ENCODE assay signal across 6 cellular contexts in genomic region chr1:179245426-179245825, GRCh38. TPM values are rescaled to one million over a fixed set of nuclear protein-coding genes. Genes with fewer than 3 reads are reported as not detected.
A peak's percentile ranks its signal among the peaks of the same experiment; 100 is the strongest.
DNase-seq lines count a peak whose midpoint lies in the region; ATAC-seq, FAIRE-seq and TF ChIP-seq lines count a peak whose summit lies in the region.
"Not testable (repeated sequence)": the region's sequence is repeated elsewhere in the genome, so short reads cannot be mapped to it uniquely, and the experiment has no call there.

No MANE protein-coding gene starts in this region.

- not testable (repeated sequence) for H3K27ac ChIP-seq in GM12878 (ENCODE audit: control insufficient read depth, insufficient read depth)

- not testable (repeated sequence) for H3K36me3 ChIP-seq in GM12878 (ENCODE audit: control insufficient read depth in 2 of 2, insufficient read depth in 2 of 2, low read length in 1 of 2)

- H3K27me3 ChIP-seq in GM12878 (replicated peaks in 1 of 2; ENCODE audit: control insufficient read depth in 2 of 2, insufficient read depth in 2 of 2, low read length in 1 of 2): not testable (repeated sequence)

- FAIRE-seq in GM12878 (lab: Jason Lieb, UNC): peak; percentile 41

- not testable (repeated sequence) for H3K4me2 ChIP-seq in GM12878 (ENCODE audit: control insufficient read depth, insufficient read depth)

- H3K9ac ChIP-seq in GM12878 (ENCODE audit: control insufficient read depth, insufficient read depth, low read length): not testable (repeated sequence)

- not testable (repeated sequence) for TF ChIP-seq EP300 in GM12878 (IDR thresholded peaks at IDR 0.05; ENCODE audit: borderline replicate concordance in 1 of 2, control insufficient read depth in 1 of 2, low read depth in 2 of 2, low read length in 2 of 2)

- intact Hi-C loops in GM12878 (cut with micrococcal nuclease; ENCODE audit: unreplicated experiment): not testable (repeated sequence)

- ATAC-seq in GM18519 (IDR thresholded peaks at IDR 0.05; ENCODE audit: low FRiP score, unreplicated experiment) (peak; percentile 42), GM19351 (IDR thresholded peaks at IDR 0.05; ENCODE audit: unreplicated experiment) (peak; percentile 62), GM21576 (IDR thresholded peaks at IDR 0.05; ENCODE audit: unreplicated experiment) (peak; percentile 50), HG02642 (IDR thresholded peaks at IDR 0.05; ENCODE audit: poor library complexity, unreplicated experiment) (peak; percentile 45), HG03442 (IDR thresholded peaks at IDR 0.05; ENCODE audit: unreplicated experiment) (peak; percentile 64), GM12878 (peak; percentile 57)

- not testable (repeated sequence) for DNase-seq in GM12878 (ENCODE audit: low read depth, low spot score)

- H3K4me3 ChIP-seq in GM12878: not testable (repeated sequence)

- not testable (repeated sequence) for H3K9me3 ChIP-seq in GM12878 (replicated peaks; ENCODE audit: control insufficient read depth, insufficient read depth, low read length)

- CTCF ChIA-PET in GM12878 (lab: Yijun Ruan, JAX): not testable (repeated sequence)

- SMC1A ChIA-PET in GM12878 (lab: Charles Lee; ENCODE audit: uncharacterized antibody, unreplicated experiment): not testable (repeated sequence)

- not testable (repeated sequence) for TF ChIP-seq POLR2A in GM12878 (IDR thresholded peaks at IDR 0.05; ENCODE audit: low read depth, low read length)

- BruUV-seq in GM12878 (replicated peaks; lab: Mats Ljungman, UMichigan): not testable (repeated sequence)

- TF ChIP-seq RAD21 in GM12878 (IDR thresholded peaks at IDR 0.05; ENCODE audit: insufficient read depth, low read depth, low read length): not testable (repeated sequence)

- RAD21 ChIA-PET in GM12878 (lab: Charles Lee; ENCODE audit: unreplicated experiment): interaction anchor here (0.7 to 1.0 kb wide), 2 partner anchors 12 to 48 kb away, joined by 3 to 4 read pairs; partner anchors contain the start of gene SOAT1

- TF ChIP-seq CTCF in GM12878 (IDR thresholded peaks at IDR 0.05 in 2 of 3, conservative IDR thresholded peaks at IDR 0.05 in 1 of 3; ENCODE audit: control insufficient read depth in 2 of 3, extremely low read depth in 1 of 3, insufficient read depth in 1 of 3, low read depth in 3 of 3, low read length in 3 of 3): not testable (repeated sequence)

- not testable (repeated sequence) for H3K4me1 ChIP-seq in GM12878 (ENCODE audit: control insufficient read depth, insufficient read depth, low read length)

- 35% methylated on average over 2 of the region's 2 CpGs for WGBS in GM12878 (ENCODE audit: insufficient coverage, insufficient replicate concordance, low lambda C conversion rate, missing lambda C conversion rate)

- POLR2A ChIA-PET in GM12878 (lab: Charles Lee): interaction anchor here (0.7 kb wide), 2 partner anchors 163 to 308 kb away, joined by 3 to 4 read pairs; no protein-coding TSS in a partner anchor

- not testable (repeated sequence) for H4K20me1 ChIP-seq in GM12878 (ENCODE audit: control insufficient read depth, insufficient read depth)

- in situ Hi-C loops in GM12878 (cut with MboI): not testable (repeated sequence)

- H2AFZ ChIP-seq in GM12878 (ENCODE audit: control insufficient read depth, low read depth, low read length): not testable (repeated sequence)

- not testable (repeated sequence) for H3K79me2 ChIP-seq in GM12878 (ENCODE audit: control insufficient read depth, insufficient read depth, low read length)

TF ChIP-seq in GM12878, 131 proteins besides CTCF, POLR2A, EP300 and RAD21:
- peak; percentile 69; the same call in 1 of the 2 replicates for TF ChIP-seq PKNOX1 (IDR thresholded peaks at IDR 0.05)
TF ChIP-seq in GM12878: peak in this region for 1; not testable (repeated sequence) for 130.

RNA-seq across cellular contexts. Expression of gene ABL2, which starts 15.9 kb away (rescaled TPM):
- total RNA-seq in GM12878 (2013; cell fraction: nucleolus; rRNA removed): 35.1 and 35.3 TPM in 2 replicates
- 2.7 and 3.9 TPM in 2 replicates for total RNA-seq in GM12878 (2014; rRNA removed)
- total RNA-seq in GM12878 (2014; rRNA removed; fragmentation: Illumina TruSeq; extraction: Trizol): 4.8 and 5.9 TPM in 2 replicates
- 8.3 and 9.4 TPM in 2 replicates for total RNA-seq in GM12878 (2021)
- polyA plus RNA-seq in GM12878 (2011; ENCODE audit: low read depth): 1.2 TPM
- polyA plus RNA-seq in GM12878 (2011; rRNA removed): 5.2 and 5.6 TPM in 2 replicates
- 3.1 and 3.7 TPM in 2 replicates for polyA plus RNA-seq in GM12878 (2011; cell fraction: cytosol; rRNA removed)
- polyA plus RNA-seq in GM12878 (2011; cell fraction: nucleus; rRNA removed): 3.4 and 5.2 TPM in 2 replicates
- 1.7 TPM in 2 replicates for polyA plus RNA-seq in GM12878 (2012)
- polyA plus RNA-seq in GM12878 (2014; fragmentation: Illumina TruSeq; extraction: Trizol): 4.7 and 5.2 TPM in 2 replicates
- 1 to 10 TPM in 1 of 2 experiments, under 1 TPM in 1; 0.57 to 1.2 TPM for polyA plus RNA-seq in GM12878 (2014; fragmentation: Nextera tagmentation; extraction: Ambion mirVana)
- 3.3 and 3.9 TPM in 2 replicates for polyA plus RNA-seq in GM12878 (2014; rRNA removed)
- polyA plus RNA-seq in GM12878 (2016; fragmentation: Nextera tagmentation; extraction: Ambion mirVana): 1 to 10 TPM; 1.1 to 1.6 TPM
- 13.5 and 23.3 TPM in 2 replicates for polyA minus RNA-seq in GM12878 (2011; rRNA and poly(A)+ RNA removed)
- polyA minus RNA-seq in GM12878 (2011; cell fraction: cytosol; rRNA and poly(A)+ RNA removed): 5.1 and 6.8 TPM in 2 replicates
- 3.7 and 9.3 TPM in 2 replicates for polyA minus RNA-seq in GM12878 (2011; cell fraction: nucleus; rRNA and poly(A)+ RNA removed)

RNA-seq across cellular contexts. Expression of gene SOAT1, which starts 48.2 kb away (rescaled TPM):
- 48.7 and 50.8 TPM in 2 replicates for total RNA-seq in GM12878 (2013; cell fraction: nucleolus; rRNA removed)
- total RNA-seq in GM12878 (2014; rRNA removed): 12.9 and 13.5 TPM in 2 replicates
- 14.0 and 14.1 TPM in 2 replicates for total RNA-seq in GM12878 (2014; rRNA removed; fragmentation: Illumina TruSeq; extraction: Trizol)
- 32.0 and 32.5 TPM in 2 replicates for total RNA-seq in GM12878 (2021)
- polyA plus RNA-seq in GM12878 (2011; ENCODE audit: low read depth): 3.6 TPM
- 68.5 and 80.1 TPM in 2 replicates for polyA plus RNA-seq in GM12878 (2011; rRNA removed)
- 20.5 and 29.3 TPM in 2 replicates for polyA plus RNA-seq in GM12878 (2011; cell fraction: cytosol; rRNA removed)
- 17.8 and 19.1 TPM in 2 replicates for polyA plus RNA-seq in GM12878 (2011; cell fraction: nucleus; rRNA removed)
- polyA plus RNA-seq in GM12878 (2012): 6.1 and 7.7 TPM in 2 replicates
- polyA plus RNA-seq in GM12878 (2014; fragmentation: Illumina TruSeq; extraction: Trizol): 30.6 and 33.2 TPM in 2 replicates
- polyA plus RNA-seq in GM12878 (2014; fragmentation: Nextera tagmentation; extraction: Ambion mirVana): 10 to 100 TPM in 1 of 2 experiments, 1 to 10 TPM in 1; 8.6 to 12.5 TPM
- 11.6 and 11.7 TPM in 2 replicates for polyA plus RNA-seq in GM12878 (2014; rRNA removed)
- 10 to 100 TPM; 60.3 to 61.0 TPM for polyA plus RNA-seq in GM12878 (2016; fragmentation: Nextera tagmentation; extraction: Ambion mirVana)
- 69.5 and 114 TPM in 2 replicates for polyA minus RNA-seq in GM12878 (2011; rRNA and poly(A)+ RNA removed)
- polyA minus RNA-seq in GM12878 (2011; cell fraction: cytosol; rRNA and poly(A)+ RNA removed): 12.6 and 20.9 TPM in 2 replicates
- polyA minus RNA-seq in GM12878 (2011; cell fraction: nucleus; rRNA and poly(A)+ RNA removed): 7.6 and 12.7 TPM in 2 replicates
